In the genomic region with DNA sequence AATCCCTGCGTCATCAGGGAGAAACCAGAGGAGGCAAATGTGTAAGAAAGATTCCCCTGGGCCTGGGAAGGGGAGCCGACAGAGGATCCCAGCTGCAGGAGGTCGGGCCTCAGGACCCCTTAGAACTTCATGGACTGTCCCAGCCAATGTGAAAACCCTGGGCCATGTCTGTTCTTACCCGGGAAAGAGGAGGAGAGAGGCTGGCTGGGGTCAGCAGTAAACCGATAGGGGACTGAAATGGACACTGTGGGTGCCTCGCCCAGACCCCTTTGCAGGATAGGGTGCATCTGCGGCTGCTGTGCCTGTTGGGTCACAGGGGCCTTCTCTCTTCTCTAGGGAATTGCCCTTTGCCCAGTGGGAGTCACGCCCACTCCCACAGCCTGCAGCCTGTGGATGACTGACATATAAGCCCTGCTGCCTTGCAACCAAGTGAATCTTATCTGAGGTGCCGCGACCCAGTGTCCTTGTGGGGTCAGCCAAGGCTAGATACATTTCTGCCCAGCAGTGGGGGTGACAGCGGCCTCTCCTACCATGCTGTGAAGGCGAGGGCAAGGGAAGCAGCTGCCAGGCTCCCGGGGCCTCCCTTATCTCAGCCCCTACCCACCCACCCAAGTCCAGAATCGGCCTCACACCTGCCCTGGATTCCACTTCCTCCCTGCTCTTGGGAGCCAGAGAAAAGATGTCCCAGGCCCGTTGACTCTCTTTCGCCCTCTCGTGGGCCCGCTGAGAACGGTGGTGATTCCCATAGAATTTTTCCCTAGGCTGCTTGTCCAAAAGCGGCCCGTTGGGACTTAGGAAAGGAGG, we compare ENCODE assay signal across 7 cellular contexts. TPM values are rescaled to one million over a fixed set of nuclear protein-coding genes. Genes with fewer than 3 reads are reported as not detected.
DNase-seq lines count a peak whose midpoint lies in the region; ATAC-seq and TF ChIP-seq lines count a peak whose summit lies in the region.

No MANE protein-coding gene starts in this region.

- H3K36me3 ChIP-seq in neural progenitor cell: no peaks in the 10 kb centered on the region

- ATAC-seq in activated CD8-positive, alpha-beta T cell treated with anti-CD3 and anti-CD28 coated beads for 36 hours: peak; percentile 64
- ATAC-seq in esophagus mucosa (peak; percentile 64), HG03521 (IDR thresholded peaks at IDR 0.05; ENCODE audit: unreplicated experiment) (no peak)

- peaks cover 12% of the 10 kb centered on the region for H3K9me3 ChIP-seq in neural progenitor cell (ENCODE audit: low read depth)

- POLR2A ChIA-PET in activated CD8-positive, alpha-beta T cell treated with anti-CD3 and anti-CD28 coated beads for 36 hours (lab: Charles Lee): no interaction called here

- no peak overlapping the region for H3K27ac ChIP-seq in neural progenitor cell

- H2AFZ ChIP-seq in neural progenitor cell (replicated peaks): no peak overlapping the region

- no peaks in the 10 kb centered on the region for H4K20me1 ChIP-seq in neural progenitor cell (ENCODE audit: low read depth)

- TF ChIP-seq POLR2A in NB4 (IDR thresholded peaks at IDR 0.05; ENCODE audit: extremely low read depth, insufficient read length): no peak

- H3K27me3 Mint-ChIP-seq in activated CD8-positive, alpha-beta T cell treated with anti-CD3 and anti-CD28 coated beads for 36 hours: peaks cover 9% of the 10 kb centered on the region
- peaks cover 7% of the 10 kb centered on the region for H3K27me3 Mint-ChIP-seq in neural progenitor cell (ENCODE audit: insufficient read depth, low read depth)

- TF ChIP-seq CTCF in GM12865 (IDR thresholded peaks at IDR 0.05; ENCODE audit: insufficient read depth, low read depth, low read length, missing control alignments): peak; percentile 76
- peak; percentile 86 for TF ChIP-seq CTCF in NB4 (IDR thresholded peaks at IDR 0.05; ENCODE audit: low read depth, low read length)
- peak; percentile 77 for TF ChIP-seq CTCF in activated CD8-positive, alpha-beta T cell treated with anti-CD3 and anti-CD28 coated beads for 36 hours (IDR thresholded peaks at IDR 0.05)
- TF ChIP-seq CTCF in neural progenitor cell (IDR thresholded peaks at IDR 0.05): peak; percentile 75

- no peaks in the 10 kb centered on the region for H3K79me2 ChIP-seq in neural progenitor cell (ENCODE audit: low read depth)

- H3K4me3 Mint-ChIP-seq in activated CD8-positive, alpha-beta T cell treated with anti-CD3 and anti-CD28 coated beads for 36 hours: no peak overlapping the region
- H3K4me3 Mint-ChIP-seq in neural progenitor cell: no peak overlapping the region

- no peaks in the 10 kb centered on the region for H3K9me3 Mint-ChIP-seq in activated CD8-positive, alpha-beta T cell treated with anti-CD3 and anti-CD28 coated beads for 36 hours
- peaks cover 10% of the 10 kb centered on the region for H3K9me3 Mint-ChIP-seq in neural progenitor cell

- no peak overlapping the region for H3K27ac Mint-ChIP-seq in activated CD8-positive, alpha-beta T cell treated with anti-CD3 and anti-CD28 coated beads for 36 hours
- H3K27ac Mint-ChIP-seq in neural progenitor cell: no peak overlapping the region

- no peaks in the 10 kb centered on the region for H3K4me1 Mint-ChIP-seq in activated CD8-positive, alpha-beta T cell treated with anti-CD3 and anti-CD28 coated beads for 36 hours (ENCODE audit: low read depth)
- peaks cover 14% of the 10 kb centered on the region for H3K4me1 Mint-ChIP-seq in neural progenitor cell

- H3K4me1 ChIP-seq in neural progenitor cell: no peaks in the 10 kb centered on the region

- peaks cover 3% of the 10 kb centered on the region for H3K27me3 ChIP-seq in neural progenitor cell

- intact Hi-C loops in activated CD8-positive, alpha-beta T cell treated with anti-CD3 and anti-CD28 coated beads for 36 hours (cut with micrococcal nuclease): no loop called here

- H3F3A ChIP-seq in neural progenitor cell (ENCODE audit: low read depth): no peaks in the 10 kb centered on the region

- H3K4me3 ChIP-seq in GM12865 (ENCODE audit: low read depth, low read length) (no peak overlapping the region), NB4 (ENCODE audit: low read depth, low read length) (no peak overlapping the region), neural progenitor cell (no peak overlapping the region)

- no peak overlapping the region for H3K4me2 ChIP-seq in neural progenitor cell

- DNase-seq in GM12865 (ENCODE audit: low read depth) (peak; percentile 46), NB4 (ENCODE audit: low read depth) (peak; percentile 71), neural progenitor cell (ENCODE audit: low spot score) (peak; percentile 77), NAMALWA (ENCODE audit: low spot score) (no peak)
- peak; percentile 54 for DNase-seq in activated CD8-positive, alpha-beta T cell treated with anti-CD3 and anti-CD28 coated beads for 36 hours

- CTCF ChIA-PET in activated CD8-positive, alpha-beta T cell treated with anti-CD3 and anti-CD28 coated beads for 36 hours (lab: Charles Lee): interaction anchor here (0.7 to 1.5 kb wide), 13 partner anchors 8 to 200 kb away, joined by 3 to 8 read pairs (median 3); no protein-coding TSS in a partner anchor

- H3K36me3 Mint-ChIP-seq in activated CD8-positive, alpha-beta T cell treated with anti-CD3 and anti-CD28 coated beads for 36 hours (ENCODE audit: low read depth): no peaks in the 10 kb centered on the region
- H3K36me3 Mint-ChIP-seq in neural progenitor cell: no peaks in the 10 kb centered on the region

- H3K9ac ChIP-seq in neural progenitor cell: no peak overlapping the region

RNA-seq across cellular contexts. Expression of a gene that starts 57.1 kb away (rescaled TPM):
- total RNA-seq in activated CD8-positive, alpha-beta T cell treated with anti-CD3 and anti-CD28 coated beads for 36 hours: 1 to 10 TPM; 7.0 to 8.4 TPM
- total RNA-seq in esophagus mucosa (7.9 TPM), neural progenitor cell (ENCODE audit: low replicate concordance) (6.8 and 11.6 TPM in 2 replicates)
